ENCODE assay signal across 17 cellular contexts in genomic region chr22:44408227-44409192, GRCh38.
"Had no signal": no experiment of that assay in that cellular context is flagged by ENCODE, and none has a peak within 500 bp of the region (broad histone marks: within the 10 kb centered on the region; RNA-seq: fewer than 3 reads in every experiment).

No MANE protein-coding gene starts in this region.

- H3K36me3 ChIP-seq: breast epithelium, right lobe of liver, thoracic aorta had no signal

- DNase-seq: activated CD4-positive, alpha-beta T cell treated with anti-CD3 and anti-CD28 coated beads, Interleukin-2, amount 10 ng/mL, durations not matched to agents 7 days and 5 days; activated CD8-positive, alpha-beta memory T cell treated with anti-CD3 and anti-CD28 coated beads for 24 hours; activated naive CD4-positive, alpha-beta T cell; activated naive CD8-positive, alpha-beta T cell treated with anti-CD3 and anti-CD28 coated beads, Interleukin-2, amount 10 ng/mL, durations not matched to agents 7 days and 5 days; anterior cingulate cortex; dermis blood vessel endothelial cell; effector memory CD8-positive, alpha-beta T cell; natural killer cell; stimulated activated naive CD8-positive, alpha-beta T cell treated with anti-CD3 and anti-CD28 coated beads, Interleukin-15, amount 100 ng/mL, for 72 hours; T-cell; T-helper 9 cell had no signal

- H3K4me1 Mint-ChIP-seq: activated CD4-positive, alpha-beta T cell treated with anti-CD3 and anti-CD28 coated beads, Interleukin-2, amount 10 ng/mL, durations not matched to agents 7 days and 5 days; activated naive CD8-positive, alpha-beta T cell treated with anti-CD3 and anti-CD28 coated beads, Interleukin-2, amount 10 ng/mL, durations not matched to agents 7 days and 5 days; natural killer cell; stimulated activated naive CD8-positive, alpha-beta T cell treated with anti-CD3 and anti-CD28 coated beads, Interleukin-15, amount 100 ng/mL, for 72 hours; T-cell had no signal

- H3K9me3 Mint-ChIP-seq: activated CD4-positive, alpha-beta T cell treated with anti-CD3 and anti-CD28 coated beads, Interleukin-2, amount 10 ng/mL, durations not matched to agents 7 days and 5 days; activated naive CD8-positive, alpha-beta T cell treated with anti-CD3 and anti-CD28 coated beads, Interleukin-2, amount 10 ng/mL, durations not matched to agents 7 days and 5 days; effector memory CD8-positive, alpha-beta T cell; natural killer cell; stimulated activated naive CD8-positive, alpha-beta T cell treated with anti-CD3 and anti-CD28 coated beads, Interleukin-15, amount 100 ng/mL, for 72 hours; T-cell had no signal

- H3K27ac ChIP-seq: breast epithelium, epithelial cell of prostate, psoas muscle, right lobe of liver, thoracic aorta had no signal

- ATAC-seq: effector memory CD8-positive, alpha-beta T cell; natural killer cell; psoas muscle; stimulated activated naive CD8-positive, alpha-beta T cell treated with anti-CD3 and anti-CD28 coated beads, Interleukin-15, amount 100 ng/mL, for 72 hours; T-cell had no signal

- H3K27me3 ChIP-seq: right lobe of liver had no signal

- H3K4me3 ChIP-seq: breast epithelium, psoas muscle, right lobe of liver, thoracic aorta had no signal

- H3K9me3 ChIP-seq: breast epithelium, psoas muscle, right lobe of liver, thoracic aorta had no signal

- H3K4me1 ChIP-seq: breast epithelium, psoas muscle, right lobe of liver had no signal

- FAIRE-seq: frontal cortex had no signal

- H3K27ac Mint-ChIP-seq: activated CD4-positive, alpha-beta T cell treated with anti-CD3 and anti-CD28 coated beads, Interleukin-2, amount 10 ng/mL, durations not matched to agents 7 days and 5 days; activated naive CD8-positive, alpha-beta T cell treated with anti-CD3 and anti-CD28 coated beads, Interleukin-2, amount 10 ng/mL, durations not matched to agents 7 days and 5 days; natural killer cell; stimulated activated naive CD8-positive, alpha-beta T cell treated with anti-CD3 and anti-CD28 coated beads, Interleukin-15, amount 100 ng/mL, for 72 hours; T-cell had no signal

- H3K4me3 Mint-ChIP-seq: activated CD4-positive, alpha-beta T cell treated with anti-CD3 and anti-CD28 coated beads, Interleukin-2, amount 10 ng/mL, durations not matched to agents 7 days and 5 days; activated naive CD8-positive, alpha-beta T cell treated with anti-CD3 and anti-CD28 coated beads, Interleukin-2, amount 10 ng/mL, durations not matched to agents 7 days and 5 days; effector memory CD8-positive, alpha-beta T cell; natural killer cell; stimulated activated naive CD8-positive, alpha-beta T cell treated with anti-CD3 and anti-CD28 coated beads, Interleukin-15, amount 100 ng/mL, for 72 hours; T-cell had no signal

- H3K36me3 Mint-ChIP-seq: activated naive CD8-positive, alpha-beta T cell treated with anti-CD3 and anti-CD28 coated beads, Interleukin-2, amount 10 ng/mL, durations not matched to agents 7 days and 5 days; natural killer cell; T-cell had no signal
